In the genomic region with DNA sequence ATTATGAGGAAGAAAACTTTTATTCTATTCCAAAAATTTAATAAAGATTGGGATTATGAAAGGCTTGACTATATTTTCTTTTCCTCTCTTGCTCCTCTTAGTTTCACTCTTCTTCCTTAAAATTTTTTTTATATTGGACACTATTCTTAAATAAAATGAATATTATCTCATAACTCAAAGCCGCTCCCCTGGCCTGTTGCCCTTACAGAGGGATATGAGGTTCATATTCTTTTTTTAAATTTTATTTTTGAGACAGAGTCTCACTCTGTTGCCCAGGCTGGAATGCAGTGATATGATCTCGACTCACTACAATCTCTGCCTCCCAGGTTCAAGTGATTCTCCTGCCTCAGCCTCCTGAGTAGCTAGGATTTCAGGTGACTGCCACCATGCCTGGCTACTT, we compare ENCODE assay signal across 1 cellular context.
TF ChIP-seq lines count a peak whose summit lies in the region.

No MANE protein-coding gene starts in this region.

TF ChIP-seq in WTC11, 78 proteins besides CTCF, POLR2A, EP300 and RAD21 (continued from another document):
- TF ChIP-seq NFATC4 (CRISPR knock-in tag; IDR thresholded peaks at IDR 0.05) (no peak), FOXJ3 (CRISPR knock-in tag; IDR thresholded peaks at IDR 0.05; ENCODE audit: borderline replicate concordance) (no peak), ZNF416 (CRISPR knock-in tag; IDR thresholded peaks at IDR 0.05) (no peak), ZNF263 (CRISPR knock-in tag; IDR thresholded peaks at IDR 0.05; ENCODE audit: low read depth) (no peak), CREB1 (CRISPR knock-in tag; IDR thresholded peaks at IDR 0.05) (no peak)
TF ChIP-seq in WTC11: peak in this region for 0.
